Comparison of ENCODE assay signal across 25 cellular contexts in the genomic region with DNA sequence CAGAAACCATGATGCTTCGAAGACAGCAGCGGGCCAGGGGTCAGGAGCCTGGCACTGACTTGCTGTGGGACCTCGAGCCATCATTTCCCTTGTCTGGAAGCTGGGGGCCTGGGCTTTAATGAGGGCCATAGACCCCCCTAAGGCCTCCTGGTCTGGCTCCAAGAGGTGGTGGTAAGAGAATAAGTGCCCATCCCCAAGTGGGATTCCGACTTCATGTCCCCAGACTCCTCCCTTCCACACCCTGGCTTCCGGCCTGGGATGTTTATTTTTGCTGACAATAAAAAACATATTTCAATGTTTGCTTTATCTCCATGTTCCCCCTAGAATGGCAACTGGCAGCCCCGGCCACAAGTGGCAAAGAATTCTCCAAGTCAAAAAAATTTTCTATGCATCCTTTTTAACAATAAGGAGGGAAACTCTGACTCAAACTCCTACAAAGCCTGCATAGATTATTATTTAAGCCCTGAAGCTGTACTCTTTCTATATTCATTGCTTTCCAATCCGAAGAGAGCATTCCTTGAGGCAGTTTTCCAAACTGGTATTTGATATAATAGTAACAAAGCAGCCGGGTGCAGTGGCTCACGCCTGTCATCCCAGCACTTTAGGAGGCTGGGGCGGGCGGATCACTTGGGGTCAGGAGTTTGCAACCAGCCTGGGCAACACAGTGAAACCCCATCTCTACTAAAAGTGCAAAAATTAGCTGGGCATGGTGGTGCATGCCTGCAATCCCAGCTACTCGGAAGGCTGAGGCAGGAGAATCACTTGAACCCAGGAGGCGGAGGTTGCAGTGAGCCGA.
A peak's percentile ranks its signal among the peaks of the same experiment; 100 is the strongest.
DNase-seq lines count a peak whose midpoint lies in the region; ATAC-seq and TF ChIP-seq lines count a peak whose summit lies in the region.
"Had no signal": no experiment of that assay in that cellular context is flagged by ENCODE, and none has a peak within 500 bp of the region (broad histone marks: within the 10 kb centered on the region; RNA-seq: fewer than 3 reads in every experiment).

No MANE protein-coding gene starts in this region.

- peaks cover 8% of the 10 kb centered on the region for H3K79me1 ChIP-seq in neuronal stem cell (ENCODE audit: low read depth, low read length)

- H3K9ac ChIP-seq in neuronal stem cell (ENCODE audit: low read depth, low read length, poor library complexity), result no peak overlapping the region

- ATAC-seq in left cardiac atrium (no peak), GM21360 (IDR thresholded peaks at IDR 0.05; ENCODE audit: unreplicated experiment) (no peak), aorta (ENCODE audit: low FRiP score) (no peak)
- ATAC-seq in stimulated activated naive CD8-positive, alpha-beta T cell treated with anti-CD3 and anti-CD28 coated beads, Interleukin-15, Interleukin-2, amounts not matched to agents 100 U/mL and 50 U/mL, for 24 hours, result no peak
- ATAC-seq: activated CD8-positive, alpha-beta T cell treated with anti-CD3 and anti-CD28 coated beads, Interleukin-2, amount 10 ng/mL, durations not matched to agents 7 days and 5 days had no signal

- H3K4me3 Mint-ChIP-seq in brain, result no peak overlapping the region
- H3K4me3 Mint-ChIP-seq: activated CD8-positive, alpha-beta T cell treated with anti-CD3 and anti-CD28 coated beads, Interleukin-2, amount 10 ng/mL, durations not matched to agents 7 days and 5 days; activated naive CD8-positive, alpha-beta T cell treated with anti-CD3 and anti-CD28 coated beads, Interleukin-2, amount 10 ng/mL, durations not matched to agents 7 days and 5 days; central memory CD8-positive, alpha-beta T cell; H9 had no signal

- no peak overlapping the region for H2BK15ac ChIP-seq in neuronal stem cell (ENCODE audit: low read length)

- no peak overlapping the region for H4K8ac ChIP-seq in neuronal stem cell (ENCODE audit: low read depth, low read length)

- H3K27ac ChIP-seq in left ventricle myocardium inferior (replicated peaks) (peak overlapping the region; percentile 94), neuronal stem cell (replicated peaks; ENCODE audit: low read length) (no peak overlapping the region), aorta (ENCODE audit: low read depth in 1 of 2, low read length in 2 of 2) (no peak overlapping the region)
- H3K27ac ChIP-seq: pancreas had no signal

- H2BK120ac ChIP-seq in neuronal stem cell (ENCODE audit: low read depth, low read length), result no peak overlapping the region

- peaks cover 81% of the 10 kb centered on the region for H3K4me1 Mint-ChIP-seq in brain

- peak overlapping the region; percentile 48 to 99 (median 78) for H3K27ac Mint-ChIP-seq in brain
- H3K27ac Mint-ChIP-seq: activated CD8-positive, alpha-beta T cell treated with anti-CD3 and anti-CD28 coated beads, Interleukin-2, amount 10 ng/mL, durations not matched to agents 7 days and 5 days; activated naive CD8-positive, alpha-beta T cell treated with anti-CD3 and anti-CD28 coated beads, Interleukin-2, amount 10 ng/mL, durations not matched to agents 7 days and 5 days; naive thymus-derived CD4-positive, alpha-beta T cell had no signal

- intact Hi-C loops in left ventricle myocardium inferior (cut with micrococcal nuclease), result no loop called here
- intact Hi-C loops in left cardiac atrium (cut with DNase I), result loop anchor here in 1 of 2 donors (10.0 kb wide), 1 partner anchor 83 kb away; the partner anchor contains the start of gene ITPK1
- intact Hi-C loops in aorta (cut with DNase I), result no loop called here

- H3K18ac ChIP-seq in neuronal stem cell (ENCODE audit: low read length), result peak overlapping the region; percentile 39

- peak overlapping the region; percentile 16 for H2BK5ac ChIP-seq in neuronal stem cell (ENCODE audit: low read length)

- H3K4me1 ChIP-seq in left ventricle myocardium inferior (peaks cover 86% of the 10 kb centered on the region), neuronal stem cell (ENCODE audit: control insufficient read depth in 2 of 2, insufficient read depth in 1 of 2, low read depth in 1 of 2, low read length in 2 of 2) (peaks cover 48 to 49% of the 10 kb centered on the region in 2 donors), aorta (ENCODE audit: control insufficient read depth in 1 of 2, insufficient read depth in 2 of 2, low read length in 2 of 2) (no peaks in the 10 kb centered on the region)
- H3K4me1 ChIP-seq: pancreas had no signal

- H3K23ac ChIP-seq in neuronal stem cell (ENCODE audit: low read depth, low read length, poor library complexity), result no peak overlapping the region

- H3K14ac ChIP-seq in neuronal stem cell (ENCODE audit: low read length), result no peak overlapping the region

- no CpG with 5 or more reads among the region's 14 CpGs for WGBS in neuronal stem cell (ENCODE audit: extremely low coverage in 2 of 2, insufficient read length in 2 of 2, insufficient replicate concordance in 1 of 2), 2 donors
- WGBS in aorta, 2 donors, result 94 to 95% methylated on average over 14 of the region's 14 CpGs

- no peaks in the 10 kb centered on the region for H3K27me3 ChIP-seq in left ventricle myocardium inferior (ENCODE audit: low read depth)
- H3K27me3 ChIP-seq in neuronal stem cell (ENCODE audit: control insufficient read depth in 3 of 3, insufficient read depth in 3 of 3, low read depth in 1 of 3, low read length in 3 of 3), result peaks cover 0 to 2% (median 0%) of the 10 kb centered on the region in 3 experiments
- no peaks in the 10 kb centered on the region for H3K27me3 ChIP-seq in aorta (ENCODE audit: control insufficient read depth in 1 of 2, insufficient read depth in 2 of 2, low read length in 1 of 2)
- H3K27me3 ChIP-seq: pancreas had no signal

- peaks cover 0 to 4% (median 0%) of the 10 kb centered on the region in 5 experiments for H3K9me3 Mint-ChIP-seq in brain
- H3K9me3 Mint-ChIP-seq: activated naive CD8-positive, alpha-beta T cell treated with anti-CD3 and anti-CD28 coated beads, Interleukin-2, amount 10 ng/mL, durations not matched to agents 7 days and 5 days; central memory CD8-positive, alpha-beta T cell; H9; naive thymus-derived CD4-positive, alpha-beta T cell had no signal

- H3K9me3 ChIP-seq in left ventricle myocardium inferior (replicated peaks), result no peaks in the 10 kb centered on the region
- H3K9me3 ChIP-seq in neuronal stem cell (replicated peaks in 1 of 2; ENCODE audit: control insufficient read depth in 2 of 2, insufficient read depth in 1 of 2, low read depth in 1 of 2, low read length in 2 of 2), result no peaks in the 10 kb centered on the region
- no peaks in the 10 kb centered on the region for H3K9me3 ChIP-seq in aorta (ENCODE audit: control insufficient read depth, low read length)
- H3K9me3 ChIP-seq: pancreas had no signal

- H3K4ac ChIP-seq in neuronal stem cell (ENCODE audit: low read length), result no peak overlapping the region

- no peaks in the 10 kb centered on the region for H3K36me3 Mint-ChIP-seq in brain

- H2BK12ac ChIP-seq in neuronal stem cell (ENCODE audit: low read length), result no peak overlapping the region

- no peak for TF ChIP-seq CTCF in left ventricle myocardium inferior (IDR thresholded peaks at IDR 0.05; ENCODE audit: borderline replicate concordance)
- TF ChIP-seq CTCF in brain (conservative IDR thresholded peaks at IDR 0.05), result no peak

- DNase-seq in left ventricle myocardium inferior, result no peak
- no peak for DNase-seq in left cardiac atrium
- DNase-seq in neuronal stem cell (ENCODE audit: low spot score), result no peak
- no peak for DNase-seq in retina
- DNase-seq in stimulated activated naive CD8-positive, alpha-beta T cell treated with anti-CD3 and anti-CD28 coated beads, Interleukin-15, Interleukin-2, amounts not matched to agents 100 U/mL and 50 U/mL, for 24 hours, result no peak
- no peak for DNase-seq in aorta
- DNase-seq: activated CD4-positive, CD25-positive, alpha-beta regulatory T cell treated with anti-CD3 and anti-CD28 coated beads, Interleukin-2, amount 50 U/mL, for 72 hours; activated CD8-positive, alpha-beta T cell treated with anti-CD3 and anti-CD28 coated beads, Interleukin-2, amount 10 ng/mL, durations not matched to agents 7 days and 5 days; activated effector memory CD4-positive, alpha-beta T cell treated with Interleukin-2 at 50 U/mL for 16 hours; activated naive CD8-positive, alpha-beta T cell treated with anti-CD3 and anti-CD28 coated beads, Interleukin-2, amount 10 ng/mL, durations not matched to agents 7 days and 5 days; dermis blood vessel endothelial cell; DMS79; GF-D8; H9; IMR-90; naive thymus-derived CD4-positive, alpha-beta T cell; NCI-H1105 treated with DMSO at 0.1 percent for 48 hours; NCI-H1930; NCI-H526; NK-92 treated with Interleukin-12 subunit alpha and Interleukin-12 subunit beta, amount 100 ng/mL, for 24 hours; pancreas; T-helper 1 cell had no signal

- no peak overlapping the region for H2AK5ac ChIP-seq in neuronal stem cell (ENCODE audit: low read depth, low read length)

- peaks cover 4% of the 10 kb centered on the region for H3K27me3 Mint-ChIP-seq in brain
- H3K27me3 Mint-ChIP-seq: activated naive CD8-positive, alpha-beta T cell treated with anti-CD3 and anti-CD28 coated beads, Interleukin-2, amount 10 ng/mL, durations not matched to agents 7 days and 5 days; central memory CD8-positive, alpha-beta T cell; naive thymus-derived CD4-positive, alpha-beta T cell had no signal

- no peak overlapping the region for H3K4me2 ChIP-seq in neuronal stem cell (ENCODE audit: insufficient read depth, low read length, poor library complexity, severe bottlenecking)

- H3K36me3 ChIP-seq in left ventricle myocardium inferior (no peaks in the 10 kb centered on the region), neuronal stem cell (replicated peaks in 1 of 2; ENCODE audit: control insufficient read depth in 2 of 2, insufficient read depth in 2 of 2, low read length in 2 of 2) (no peaks in the 10 kb centered on the region), aorta (ENCODE audit: control insufficient read depth in 1 of 2, insufficient read depth in 2 of 2, low read length in 1 of 2) (no peaks in the 10 kb centered on the region)
- H3K36me3 ChIP-seq: pancreas had no signal

- H4K91ac ChIP-seq in neuronal stem cell (ENCODE audit: low read depth, low read length, poor library complexity), result no peak overlapping the region

- H3K4me3 ChIP-seq in left ventricle myocardium inferior (no peak overlapping the region), neuronal stem cell (ENCODE audit: low read length in 2 of 2) (no peak overlapping the region), aorta (ENCODE audit: low read length in 2 of 2) (no peak overlapping the region)
- H3K4me3 ChIP-seq: pancreas had no signal

- no peak overlapping the region for H2AFZ ChIP-seq in neuronal stem cell (ENCODE audit: low read length)
